Comparison of ENCODE assay signal across 8 cellular contexts in the genomic region with DNA sequence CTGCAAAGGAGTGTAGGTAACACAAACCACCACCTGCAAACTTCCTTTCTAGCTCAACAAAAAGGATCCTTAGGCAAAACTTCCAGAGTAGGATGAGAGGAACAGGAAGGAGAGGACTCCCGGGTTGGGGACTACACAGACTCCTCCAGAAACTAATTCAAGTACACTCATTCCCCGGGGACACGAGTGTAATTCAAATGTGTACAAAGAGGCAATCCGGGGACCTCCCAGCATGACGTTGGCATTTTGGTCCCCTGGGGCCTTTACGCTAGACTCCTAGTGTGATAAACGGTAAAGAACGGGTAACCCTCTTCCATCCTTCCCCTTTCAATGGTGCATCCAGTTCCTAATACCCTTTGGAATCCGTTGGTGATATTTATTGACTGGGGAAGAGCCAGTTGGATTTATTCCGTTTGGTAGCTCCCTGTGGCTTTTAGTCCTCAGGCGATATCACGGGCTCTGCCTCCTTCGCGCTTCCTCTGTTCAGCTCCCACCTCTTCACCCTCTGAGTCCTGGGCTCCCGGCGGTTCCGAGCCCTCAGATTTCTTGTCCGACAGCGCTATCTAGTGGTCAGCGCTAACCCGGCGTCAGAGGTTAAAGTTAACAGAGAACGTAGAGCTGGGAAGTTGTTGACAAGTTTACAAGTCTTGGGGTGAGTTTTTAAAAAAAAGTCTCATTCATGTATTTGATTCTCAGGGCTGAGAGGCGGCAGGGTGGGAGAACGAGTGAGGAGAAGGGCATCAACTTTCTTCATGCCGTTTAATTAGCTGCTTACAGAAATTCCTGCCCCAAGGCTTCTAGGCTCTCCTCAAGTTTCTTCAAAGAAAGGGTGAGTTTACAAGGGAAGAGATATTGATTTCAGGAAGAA. TPM values are rescaled to one million over a fixed set of nuclear protein-coding genes. Genes with fewer than 3 reads are reported as not detected.
DNase-seq lines count a peak whose midpoint lies in the region; ATAC-seq and TF ChIP-seq lines count a peak whose summit lies in the region.

No MANE protein-coding gene starts in this region.

- no peaks in the 10 kb centered on the region for H3K9me2 ChIP-seq in SU-DHL-6 (replicated peaks; ENCODE audit: insufficient read depth, low read length)

- H3K9me3 ChIP-seq in SU-DHL-6 (ENCODE audit: insufficient read depth, low read length), result no peaks in the 10 kb centered on the region
- H3K9me3 ChIP-seq in left ventricle myocardium inferior (replicated peaks), result no peaks in the 10 kb centered on the region

- intact Hi-C loops in left ventricle myocardium inferior (cut with micrococcal nuclease), result loop anchor here (10.0 kb wide), 1 partner anchor 1124 kb away; no protein-coding TSS in a partner anchor

- H3K27ac ChIP-seq in SU-DHL-6 (ENCODE audit: low read depth, low read length) (no peak overlapping the region), left ventricle myocardium inferior (replicated peaks) (peak overlapping the region; percentile 63)

- peak; percentile 78 for ATAC-seq in HG02588 (IDR thresholded peaks at IDR 0.05; ENCODE audit: unreplicated experiment)

- H3K4me3 ChIP-seq in SU-DHL-6 (ENCODE audit: insufficient read depth, low read length, poor library complexity, severe bottlenecking) (no peak overlapping the region), left ventricle myocardium inferior (peak overlapping the region; percentile 60), retinal pigment epithelial cell (ENCODE audit: low read length) (peak overlapping the region; percentile 19)

- no peaks in the 10 kb centered on the region for H3K79me2 ChIP-seq in SU-DHL-6 (ENCODE audit: insufficient read depth, low read length)

- H3K4me2 ChIP-seq in SU-DHL-6 (ENCODE audit: low read depth, low read length, poor library complexity, severe bottlenecking), result peak overlapping the region; percentile 20

- H4K20me1 ChIP-seq in SU-DHL-6 (ENCODE audit: low read depth, low read length), result no peaks in the 10 kb centered on the region

- H2AFZ ChIP-seq in SU-DHL-6 (ENCODE audit: low read depth, low read length, severe bottlenecking), result no peak overlapping the region

- no peaks in the 10 kb centered on the region for H3F3A ChIP-seq in SU-DHL-6 (ENCODE audit: insufficient read depth)

- TF ChIP-seq CTCF in GM12873 (IDR thresholded peaks at IDR 0.05; ENCODE audit: insufficient read depth, low read depth, low read length, missing control alignments), result peak; percentile 79
- TF ChIP-seq CTCF in SU-DHL-6 (IDR thresholded peaks at IDR 0.05; ENCODE audit: insufficient read depth, low read length, poor library complexity, severe bottlenecking), result peak; percentile 97
- TF ChIP-seq CTCF in left ventricle myocardium inferior (IDR thresholded peaks at IDR 0.05; ENCODE audit: borderline replicate concordance), result peak; percentile 88
- TF ChIP-seq CTCF in retinal pigment epithelial cell (conservative IDR thresholded peaks at IDR 0.05; ENCODE audit: low read depth, low read length), result peak; percentile 90

- peak; percentile 57 for DNase-seq in MV-4-11 (lab: John Stamatoyannopoulos, UW)
- peak; percentile 73 for DNase-seq in activated naive CD8-positive, alpha-beta T cell treated with anti-CD3 and anti-CD28 coated beads, Interleukin-2, amount 50 U/mL, for 16 hours (ENCODE audit: low read depth, low spot score)
- peak; percentile 83 for DNase-seq in left ventricle myocardium inferior
- DNase-seq in retinal pigment epithelial cell (ENCODE audit: low read depth), result no peak
- no peak for DNase-seq in cortex of kidney (lab: John Stamatoyannopoulos, UW)

- H3K36me3 ChIP-seq in SU-DHL-6 (ENCODE audit: low read length) (no peaks in the 10 kb centered on the region), left ventricle myocardium inferior (no peaks in the 10 kb centered on the region)

- peaks cover 80% of the 10 kb centered on the region for H3K4me1 ChIP-seq in left ventricle myocardium inferior

- H3K9ac ChIP-seq in SU-DHL-6 (ENCODE audit: low read length), result no peak overlapping the region

- H3K27me3 ChIP-seq in SU-DHL-6 (ENCODE audit: low read length), result no peaks in the 10 kb centered on the region
- H3K27me3 ChIP-seq in left ventricle myocardium inferior (ENCODE audit: low read depth), result peaks cover 49% of the 10 kb centered on the region

RNA-seq across cellular contexts. Expression of gene COL12A1, which starts 2.9 kb away (rescaled TPM):
- total RNA-seq in left ventricle myocardium inferior, result 12.2 TPM

RNA-seq across cellular contexts. Expression of gene COX7A2, which starts 34.8 kb away (rescaled TPM):
- 1,008 TPM for total RNA-seq in left ventricle myocardium inferior

Comparison
In these comparisons a context has a peak if more than half of its experiments do, and no peak if none do; other contexts are left out.
1. DNase-seq: peak in MV-4-11 (single experiment), activated naive CD8-positive, alpha-beta T cell treated with anti-CD3 and anti-CD28 coated beads, Interleukin-2, amount 50 U/mL, for 16 hours (single experiment) and left ventricle myocardium inferior (single experiment); none in retinal pigment epithelial cell (single experiment) and cortex of kidney (single experiment).
2. Peak in every context shown above with its lines, with median percentiles within 50 percentile points of each other: CTCF ChIP-seq.